ENCODE assay signal across 14 cellular contexts in the genomic region with DNA sequence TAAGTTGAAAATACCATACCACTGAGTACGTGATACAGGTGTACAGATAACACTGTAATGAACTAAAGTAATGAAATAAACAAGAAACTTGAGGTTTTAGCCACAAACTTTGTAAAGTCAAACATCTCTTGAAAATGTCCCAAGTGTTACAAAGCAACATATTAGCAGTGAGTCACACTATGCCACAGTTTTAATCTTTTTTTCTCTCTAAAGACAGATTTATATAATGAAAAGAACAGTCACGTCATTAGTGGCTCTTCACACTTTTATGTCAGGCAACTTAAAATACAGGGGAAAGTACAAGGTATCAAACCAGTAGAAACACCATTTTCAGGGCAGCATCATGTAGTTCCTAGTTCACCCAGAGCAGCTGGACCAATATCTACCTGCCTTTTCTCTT. TPM values are rescaled to one million over a fixed set of nuclear protein-coding genes. Genes with fewer than 3 reads are reported as not detected.
DNase-seq lines count a peak whose midpoint lies in the region; ATAC-seq, FAIRE-seq and TF ChIP-seq lines count a peak whose summit lies in the region.
"Had no signal": no experiment of that assay in that cellular context is flagged by ENCODE, and none has a peak within 500 bp of the region (broad histone marks: within the 10 kb centered on the region; RNA-seq: fewer than 3 reads in every experiment).

No MANE protein-coding gene starts in this region.

- in situ Hi-C loops in GM12878 (cut with MboI) = no loop called here

- no peak overlapping the region for H3K27ac Mint-ChIP-seq in activated CD8-positive, alpha-beta memory T cell treated with anti-CD3 and anti-CD28 coated beads, Interleukin-2, amount 10 ng/mL, durations not matched to agents 7 days and 5 days

- H2AFZ ChIP-seq in GM12878 (ENCODE audit: control insufficient read depth, low read depth, low read length) = no peak overlapping the region

- H4K20me1 ChIP-seq in GM12878 (ENCODE audit: control insufficient read depth, insufficient read depth) = no peaks in the 10 kb centered on the region

- TF ChIP-seq RAD21 in GM12878 (IDR thresholded peaks at IDR 0.05; ENCODE audit: insufficient read depth, low read depth, low read length) = no peak

- no TSS peak for BruUV-seq in GM12878 (replicated peaks; lab: Mats Ljungman, UMichigan)

- H3K4me3 ChIP-seq in GM12878 = no peak overlapping the region
- H3K4me3 ChIP-seq: ovary, SJCRH30, tibial nerve had no signal

- H3K36me3 ChIP-seq in GM12878 (ENCODE audit: control insufficient read depth in 2 of 2, insufficient read depth in 2 of 2, low read length in 1 of 2) = no peaks in the 10 kb centered on the region
- H3K36me3 ChIP-seq: ovary had no signal

- no peaks in the 10 kb centered on the region for H3K9me3 ChIP-seq in GM12878 (replicated peaks; ENCODE audit: control insufficient read depth, insufficient read depth, low read length)
- H3K9me3 ChIP-seq: ovary, SJCRH30, tibial nerve had no signal

- no peaks in the 10 kb centered on the region for H3K27me3 ChIP-seq in GM12878 (replicated peaks in 1 of 2; ENCODE audit: control insufficient read depth in 2 of 2, insufficient read depth in 2 of 2, low read length in 1 of 2)
- H3K27me3 ChIP-seq: ovary, SJCRH30, tibial nerve had no signal

- no peak overlapping the region for H3K27ac ChIP-seq in GM12878 (ENCODE audit: control insufficient read depth, insufficient read depth)
- H3K27ac ChIP-seq: ovary, SJCRH30, tibial nerve had no signal

- WGBS in GM12878 (ENCODE audit: insufficient coverage, insufficient replicate concordance, low lambda C conversion rate, missing lambda C conversion rate) = 2% methylated on average over 2 of the region's 2 CpGs

- TF ChIP-seq CTCF in GM12878 (IDR thresholded peaks at IDR 0.05 in 2 of 3, conservative IDR thresholded peaks at IDR 0.05 in 1 of 3; ENCODE audit: control insufficient read depth in 2 of 3, extremely low read depth in 1 of 3, insufficient read depth in 1 of 3, low read depth in 3 of 3, low read length in 3 of 3) = no peak

- peaks cover 3% of the 10 kb centered on the region for H3K27me3 Mint-ChIP-seq in activated CD8-positive, alpha-beta memory T cell treated with anti-CD3 and anti-CD28 coated beads, Interleukin-2, amount 10 ng/mL, durations not matched to agents 7 days and 5 days

- SMC1A ChIA-PET in GM12878 (lab: Charles Lee; ENCODE audit: uncharacterized antibody, unreplicated experiment) = no interaction called here

- RAD21 ChIA-PET in GM12878 (lab: Charles Lee; ENCODE audit: unreplicated experiment) = no interaction called here

- no peak overlapping the region for H3K9ac ChIP-seq in GM12878 (ENCODE audit: control insufficient read depth, insufficient read depth, low read length)

- DNase-seq in activated CD8-positive, alpha-beta memory T cell treated with anti-CD3 and anti-CD28 coated beads, Interleukin-2, amount 10 ng/mL, durations not matched to agents 7 days and 5 days = no peak
- DNase-seq in activated CD8-positive, alpha-beta memory T cell treated with anti-CD3 and anti-CD28 coated beads for 24 hours = no peak
- DNase-seq in GM12878 (ENCODE audit: low read depth, low spot score) = no peak
- DNase-seq in renal cortical epithelial cell (ENCODE audit: low read depth) = peak; percentile 59
- DNase-seq in AML-193 (lab: John Stamatoyannopoulos, UW) = no peak
- DNase-seq in NCI-H510A treated with DMSO at 0.1 percent for 48 hours (lab: John Stamatoyannopoulos, UW) = no peak
- DNase-seq in NAMALWA (ENCODE audit: low spot score) = no peak
- DNase-seq: DMS153, islet precursor cell, ovary, SJCRH30 had no signal

- H3K36me3 Mint-ChIP-seq in activated CD8-positive, alpha-beta memory T cell treated with anti-CD3 and anti-CD28 coated beads, Interleukin-2, amount 10 ng/mL, durations not matched to agents 7 days and 5 days = no peaks in the 10 kb centered on the region

- intact Hi-C loops in GM12878 (cut with micrococcal nuclease; ENCODE audit: unreplicated experiment) = no loop called here

- no peak for TF ChIP-seq POLR2A in GM12878 (IDR thresholded peaks at IDR 0.05; ENCODE audit: low read depth, low read length)

- CTCF ChIA-PET in activated CD8-positive, alpha-beta memory T cell treated with anti-CD3 and anti-CD28 coated beads, Interleukin-2, amount 10 ng/mL, durations not matched to agents 7 days and 5 days (lab: Charles Lee) = interaction anchor here (0.7 to 1.9 kb wide), 3 partner anchors 107 to 323 kb away, joined by 3 to 4 read pairs (median 3); no protein-coding TSS in a partner anchor
- CTCF ChIA-PET in GM12878 (lab: Yijun Ruan, JAX) = no interaction called here

- H3K9me3 Mint-ChIP-seq in activated CD8-positive, alpha-beta memory T cell treated with anti-CD3 and anti-CD28 coated beads, Interleukin-2, amount 10 ng/mL, durations not matched to agents 7 days and 5 days (ENCODE audit: low read depth) = no peaks in the 10 kb centered on the region

- POLR2A ChIA-PET in GM12878 (lab: Charles Lee) = no interaction called here

- FAIRE-seq in GM12878 (lab: Jason Lieb, UNC) = peak; percentile 13
- FAIRE-seq: frontal cortex had no signal

- H3K4me1 ChIP-seq in GM12878 (ENCODE audit: control insufficient read depth, insufficient read depth, low read length) = no peaks in the 10 kb centered on the region
- H3K4me1 ChIP-seq: SJCRH30 had no signal

- no peak overlapping the region for H3K4me2 ChIP-seq in GM12878 (ENCODE audit: control insufficient read depth, insufficient read depth)

- TF ChIP-seq EP300 in GM12878 (IDR thresholded peaks at IDR 0.05; ENCODE audit: borderline replicate concordance in 1 of 2, control insufficient read depth in 1 of 2, low read depth in 2 of 2, low read length in 2 of 2) = peak; percentile 35 to 61; a peak in 3 of 4 replicates

- H3K4me3 Mint-ChIP-seq in activated CD8-positive, alpha-beta memory T cell treated with anti-CD3 and anti-CD28 coated beads, Interleukin-2, amount 10 ng/mL, durations not matched to agents 7 days and 5 days = no peak overlapping the region

- no peaks in the 10 kb centered on the region for H3K79me2 ChIP-seq in GM12878 (ENCODE audit: control insufficient read depth, insufficient read depth, low read length)

- H3K4me1 Mint-ChIP-seq in activated CD8-positive, alpha-beta memory T cell treated with anti-CD3 and anti-CD28 coated beads, Interleukin-2, amount 10 ng/mL, durations not matched to agents 7 days and 5 days = peaks cover 9% of the 10 kb centered on the region

- peak; percentile 45 for ATAC-seq in activated CD8-positive, alpha-beta memory T cell treated with anti-CD3 and anti-CD28 coated beads, Interleukin-2, amount 10 ng/mL, durations not matched to agents 7 days and 5 days
- ATAC-seq in GM21786 (IDR thresholded peaks at IDR 0.05; ENCODE audit: unreplicated experiment) (peak; percentile 56), GM12878 (peak; percentile 63)

TF ChIP-seq in GM12878, 131 proteins besides CTCF, POLR2A, EP300 and RAD21 (continues in another document):
- TF ChIP-seq ZNF384 (IDR thresholded peaks at IDR 0.05; ENCODE audit: borderline replicate concordance, low read depth, low read length) = peak; percentile 28; the same call in 1 of the 2 replicates
- TF ChIP-seq, protein P1, sequence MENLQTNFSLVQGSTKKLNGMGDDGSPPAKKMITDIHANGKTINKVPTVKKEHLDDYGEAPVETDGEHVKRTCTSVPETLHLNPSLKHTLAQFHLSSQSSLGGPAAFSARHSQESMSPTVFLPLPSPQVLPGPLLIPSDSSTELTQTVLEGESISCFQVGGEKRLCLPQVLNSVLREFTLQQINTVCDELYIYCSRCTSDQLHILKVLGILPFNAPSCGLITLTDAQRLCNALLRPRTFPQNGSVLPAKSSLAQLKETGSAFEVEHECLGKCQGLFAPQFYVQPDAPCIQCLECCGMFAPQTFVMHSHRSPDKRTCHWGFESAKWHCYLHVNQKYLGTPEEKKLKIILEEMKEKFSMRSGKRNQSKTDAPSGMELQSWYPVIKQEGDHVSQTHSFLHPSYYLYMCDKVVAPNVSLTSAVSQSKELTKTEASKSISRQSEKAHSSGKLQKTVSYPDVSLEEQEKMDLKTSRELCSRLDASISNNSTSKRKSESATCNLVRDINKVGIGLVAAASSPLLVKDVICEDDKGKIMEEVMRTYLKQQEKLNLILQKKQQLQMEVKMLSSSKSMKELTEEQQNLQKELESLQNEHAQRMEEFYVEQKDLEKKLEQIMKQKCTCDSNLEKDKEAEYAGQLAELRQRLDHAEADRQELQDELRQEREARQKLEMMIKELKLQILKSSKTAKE (IDR thresholded peaks at IDR 0.05; ENCODE audit: low read depth, poor library complexity, severe bottlenecking) = no peak
- TF ChIP-seq DPF2 (IDR thresholded peaks at IDR 0.05) = peak; percentile 36; the same call in 1 of the 2 replicates
- TF ChIP-seq ZNF217 (IDR thresholded peaks at IDR 0.05) = no peak
- peak; percentile 36; the same call in 1 of the 2 replicates for TF ChIP-seq RUNX3 (IDR thresholded peaks at IDR 0.05; ENCODE audit: low read length)
- no peak for TF ChIP-seq MTA3 (IDR thresholded peaks at IDR 0.05; ENCODE audit: borderline replicate concordance, low read length)
- no peak for TF ChIP-seq IRF4 (IDR thresholded peaks at IDR 0.05; ENCODE audit: low read depth, low read length)
- no peak for TF ChIP-seq BRCA1 (IDR thresholded peaks at IDR 0.05; ENCODE audit: low read depth, low read length)
- peak in 1 of 2 experiments; percentile 37; a peak in 1 of 4 replicates for TF ChIP-seq BHLHE40 (IDR thresholded peaks at IDR 0.05; ENCODE audit: borderline replicate concordance in 1 of 2, low read depth in 2 of 2, low read length in 1 of 2)

RNA-seq across cellular contexts. Expression of a gene that starts 42.1 kb away (rescaled TPM):
- total RNA-seq in activated CD8-positive, alpha-beta memory T cell treated with anti-CD3 and anti-CD28 coated beads, Interleukin-2, amount 10 ng/mL, durations not matched to agents 7 days and 5 days = under 1 TPM; 0.16 to 0.73 TPM
- 0.17 TPM in 1 of 2 replicates, not detected in the other for total RNA-seq in GM12878 (2013; cell fraction: nucleolus; rRNA removed)
- total RNA-seq in GM12878 (2014; rRNA removed) = 0.90 TPM in 1 of 2 replicates, not detected in the other
- not detected in 2 replicates for total RNA-seq in GM12878 (2014; rRNA removed; fragmentation: Illumina TruSeq; extraction: Trizol)
- total RNA-seq in GM12878 (2021) = 0.08 and 0.21 TPM in 2 replicates
- polyA plus RNA-seq in GM12878 (2011; ENCODE audit: low read depth) = not detected
- not detected in 2 replicates for polyA plus RNA-seq in GM12878 (2011; rRNA removed)
- not detected in 2 replicates for polyA plus RNA-seq in GM12878 (2011; cell fraction: cytosol; rRNA removed)
- polyA plus RNA-seq in GM12878 (2011; cell fraction: nucleus; rRNA removed) = not detected in 2 replicates
- polyA plus RNA-seq in GM12878 (2012) = 0.05 and 0.08 TPM in 2 replicates
- not detected in 2 replicates for polyA plus RNA-seq in GM12878 (2014; fragmentation: Illumina TruSeq; extraction: Trizol)
- polyA plus RNA-seq in GM12878 (2014; fragmentation: Nextera tagmentation; extraction: Ambion mirVana) = not detected
- 0.51 TPM in 1 of 2 replicates, not detected in the other for polyA plus RNA-seq in GM12878 (2014; rRNA removed)
- polyA plus RNA-seq in GM12878 (2016; fragmentation: Nextera tagmentation; extraction: Ambion mirVana) = under 1 TPM in 1 of 2 experiments, not detected in 1; 0.09 TPM
- polyA minus RNA-seq in GM12878 (2011; rRNA and poly(A)+ RNA removed) = not detected in 2 replicates
- polyA minus RNA-seq in GM12878 (2011; cell fraction: cytosol; rRNA and poly(A)+ RNA removed) = not detected in 2 replicates
- not detected in 2 replicates for polyA minus RNA-seq in GM12878 (2011; cell fraction: nucleus; rRNA and poly(A)+ RNA removed)
- 20.7 and 43.3 TPM in 2 replicates for total RNA-seq in renal cortical epithelial cell

Comparison
In these comparisons a context has a peak if more than half of its experiments do, and no peak if none do; other contexts are left out.
1. RNA of a gene that starts 42.1 kb away (total RNA-seq): 20.7 to 43.3 TPM in renal cortical epithelial cell; 0.16 to 0.73 TPM in activated CD8-positive, alpha-beta memory T cell treated with anti-CD3 and anti-CD28 coated beads, Interleukin-2, amount 10 ng/mL, durations not matched to agents 7 days and 5 days and 0.08 to 0.90 TPM in GM12878; every median in the first group is over 10 times any median in the second.
2. Peak in every context shown above with its lines, with median percentiles within 50 percentile points of each other: ATAC-seq.